Comparison of ENCODE assay signal across 8 cellular contexts in the genomic region with DNA sequence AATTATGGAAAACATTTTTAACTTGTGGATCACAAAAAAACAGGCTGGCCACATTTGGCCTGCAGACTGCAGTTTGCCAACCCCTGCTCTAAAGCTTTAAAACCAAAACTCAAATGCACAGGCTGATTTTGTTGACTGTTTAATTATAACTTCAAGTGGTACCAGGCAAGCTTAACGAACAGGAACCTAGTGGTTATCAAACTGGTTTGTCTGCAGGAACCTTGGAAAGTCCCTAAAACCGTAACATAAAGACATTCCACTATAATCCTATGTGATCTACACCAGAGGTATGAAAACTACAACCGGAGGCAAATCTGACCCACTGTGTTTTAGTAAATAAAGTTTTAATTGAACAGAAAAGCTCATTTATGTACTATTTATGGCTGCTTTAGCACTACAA. TPM values are rescaled to one million over a fixed set of nuclear protein-coding genes. Genes with fewer than 3 reads are reported as not detected.
DNase-seq lines count a peak whose midpoint lies in the region; ATAC-seq and TF ChIP-seq lines count a peak whose summit lies in the region.

No MANE protein-coding gene starts in this region.

- intact Hi-C loops in activated T-helper 1 cell treated with anti-CD3 and anti-CD28 coated beads, Interleukin-12 subunit alpha, Interleukin-12 subunit beta, Interleukin-2, Interleukin-4 antibody, amounts not matched to agents 30 ng/mL and 10 ng/mL and 1 ng/mL, durations not matched to agents 14 hours and 24 hours and 36 hours (cut with micrococcal nuclease), result loop anchor here (1.0 to 5.0 kb wide), 4 partner anchors 34 to 857 kb away; no protein-coding TSS in a partner anchor

- peak overlapping the region; percentile 88 for H3K27ac Mint-ChIP-seq in activated naive CD4-positive, alpha-beta T cell treated with anti-CD3 and anti-CD28 coated beads, Interleukin-2, amount 50 U/mL, for 24 hours
- peak overlapping the region; percentile 93 for H3K27ac Mint-ChIP-seq in activated T-helper 1 cell treated with anti-CD3 and anti-CD28 coated beads, Interleukin-12 subunit alpha, Interleukin-12 subunit beta, Interleukin-2, Interleukin-4 antibody, amounts not matched to agents 30 ng/mL and 10 ng/mL and 1 ng/mL, durations not matched to agents 14 hours and 24 hours and 36 hours
- peak overlapping the region; percentile 29 for H3K27ac Mint-ChIP-seq in type B pancreatic cell

- no peaks in the 10 kb centered on the region for H3K9me3 Mint-ChIP-seq in activated naive CD4-positive, alpha-beta T cell treated with anti-CD3 and anti-CD28 coated beads, Interleukin-2, amount 50 U/mL, for 24 hours
- no peaks in the 10 kb centered on the region for H3K9me3 Mint-ChIP-seq in activated T-helper 1 cell treated with anti-CD3 and anti-CD28 coated beads, Interleukin-12 subunit alpha, Interleukin-12 subunit beta, Interleukin-2, Interleukin-4 antibody, amounts not matched to agents 30 ng/mL and 10 ng/mL and 1 ng/mL, durations not matched to agents 14 hours and 24 hours and 36 hours
- no peaks in the 10 kb centered on the region for H3K9me3 Mint-ChIP-seq in type B pancreatic cell

- no peak for DNase-seq in activated naive CD4-positive, alpha-beta T cell (lab: John Stamatoyannopoulos, UW)
- DNase-seq in activated T-helper 1 cell treated with anti-CD3 and anti-CD28 coated beads, Interleukin-12 subunit alpha, Interleukin-12 subunit beta, Interleukin-2, Interleukin-4 antibody, amounts not matched to agents 30 ng/mL and 10 ng/mL and 1 ng/mL, durations not matched to agents 14 hours and 24 hours and 36 hours (ENCODE audit: low spot score), result peak; percentile 35
- DNase-seq in type B pancreatic cell (ENCODE audit: extremely low spot score, unreplicated experiment) (no peak), amygdala (lab: John Stamatoyannopoulos, UW) (no peak), NCI-H524 treated with DMSO at 0.1 percent for 48 hours (lab: John Stamatoyannopoulos, UW) (no peak), dedifferentiated amniotic fluid mesenchymal stem cell (ENCODE audit: extremely low spot score) (no peak)

- peak overlapping the region; percentile 74 for H3K4me3 Mint-ChIP-seq in activated naive CD4-positive, alpha-beta T cell treated with anti-CD3 and anti-CD28 coated beads, Interleukin-2, amount 50 U/mL, for 24 hours
- H3K4me3 Mint-ChIP-seq in activated T-helper 1 cell treated with anti-CD3 and anti-CD28 coated beads, Interleukin-12 subunit alpha, Interleukin-12 subunit beta, Interleukin-2, Interleukin-4 antibody, amounts not matched to agents 30 ng/mL and 10 ng/mL and 1 ng/mL, durations not matched to agents 14 hours and 24 hours and 36 hours, result peak overlapping the region; percentile 61
- H3K4me3 Mint-ChIP-seq in type B pancreatic cell, result no peak overlapping the region

- peaks cover 77% of the 10 kb centered on the region for H3K4me1 Mint-ChIP-seq in activated naive CD4-positive, alpha-beta T cell treated with anti-CD3 and anti-CD28 coated beads, Interleukin-2, amount 50 U/mL, for 24 hours
- H3K4me1 Mint-ChIP-seq in activated T-helper 1 cell treated with anti-CD3 and anti-CD28 coated beads, Interleukin-12 subunit alpha, Interleukin-12 subunit beta, Interleukin-2, Interleukin-4 antibody, amounts not matched to agents 30 ng/mL and 10 ng/mL and 1 ng/mL, durations not matched to agents 14 hours and 24 hours and 36 hours (ENCODE audit: low read depth), result peaks cover 67% of the 10 kb centered on the region
- peaks cover 31% of the 10 kb centered on the region for H3K4me1 Mint-ChIP-seq in type B pancreatic cell (ENCODE audit: unreplicated experiment)

- H3K36me3 Mint-ChIP-seq in activated naive CD4-positive, alpha-beta T cell treated with anti-CD3 and anti-CD28 coated beads, Interleukin-2, amount 50 U/mL, for 24 hours, result peaks cover 3% of the 10 kb centered on the region
- H3K36me3 Mint-ChIP-seq in activated T-helper 1 cell treated with anti-CD3 and anti-CD28 coated beads, Interleukin-12 subunit alpha, Interleukin-12 subunit beta, Interleukin-2, Interleukin-4 antibody, amounts not matched to agents 30 ng/mL and 10 ng/mL and 1 ng/mL, durations not matched to agents 14 hours and 24 hours and 36 hours (ENCODE audit: low read depth), result peaks cover 18% of the 10 kb centered on the region
- H3K36me3 Mint-ChIP-seq in type B pancreatic cell, result peaks cover 14% of the 10 kb centered on the region

- peak; percentile 56 for ATAC-seq in HG03108 (IDR thresholded peaks at IDR 0.05; ENCODE audit: unreplicated experiment)

- TF ChIP-seq CTCF in type B pancreatic cell (conservative IDR thresholded peaks at IDR 0.05), result no peak

- H3K27me3 Mint-ChIP-seq in activated naive CD4-positive, alpha-beta T cell treated with anti-CD3 and anti-CD28 coated beads, Interleukin-2, amount 50 U/mL, for 24 hours, result no peaks in the 10 kb centered on the region
- H3K27me3 Mint-ChIP-seq in activated T-helper 1 cell treated with anti-CD3 and anti-CD28 coated beads, Interleukin-12 subunit alpha, Interleukin-12 subunit beta, Interleukin-2, Interleukin-4 antibody, amounts not matched to agents 30 ng/mL and 10 ng/mL and 1 ng/mL, durations not matched to agents 14 hours and 24 hours and 36 hours (ENCODE audit: insufficient read depth), result no peaks in the 10 kb centered on the region
- H3K27me3 Mint-ChIP-seq in type B pancreatic cell, result no peaks in the 10 kb centered on the region

RNA-seq across cellular contexts. Expression of a gene that starts 52.4 kb away (rescaled TPM):
- total RNA-seq in activated T-helper 1 cell treated with anti-CD3 and anti-CD28 coated beads, Interleukin-12 subunit alpha, Interleukin-12 subunit beta, Interleukin-2, Interleukin-4 antibody, amounts not matched to agents 30 ng/mL and 10 ng/mL and 1 ng/mL, durations not matched to agents 14 hours and 24 hours and 36 hours, result 184 and 190 TPM in 2 replicates
- 118 and 155 TPM in 2 replicates for total RNA-seq in type B pancreatic cell (ENCODE audit: low replicate concordance)

Comparison
In these comparisons a context has a peak if more than half of its experiments do, and no peak if none do; other contexts are left out.
1. H3K27ac Mint-ChIP-seq: peak in every context shown above with its lines; median percentile 93 in activated T-helper 1 cell treated with anti-CD3 and anti-CD28 coated beads, Interleukin-12 subunit alpha, Interleukin-12 subunit beta, Interleukin-2, Interleukin-4 antibody, amounts not matched to agents 30 ng/mL and 10 ng/mL and 1 ng/mL, durations not matched to agents 14 hours and 24 hours and 36 hours; 88 in activated naive CD4-positive, alpha-beta T cell treated with anti-CD3 and anti-CD28 coated beads, Interleukin-2, amount 50 U/mL, for 24 hours; 29 in type B pancreatic cell.